13 cellular contexts compared by ENCODE assay signal in the genomic region with DNA sequence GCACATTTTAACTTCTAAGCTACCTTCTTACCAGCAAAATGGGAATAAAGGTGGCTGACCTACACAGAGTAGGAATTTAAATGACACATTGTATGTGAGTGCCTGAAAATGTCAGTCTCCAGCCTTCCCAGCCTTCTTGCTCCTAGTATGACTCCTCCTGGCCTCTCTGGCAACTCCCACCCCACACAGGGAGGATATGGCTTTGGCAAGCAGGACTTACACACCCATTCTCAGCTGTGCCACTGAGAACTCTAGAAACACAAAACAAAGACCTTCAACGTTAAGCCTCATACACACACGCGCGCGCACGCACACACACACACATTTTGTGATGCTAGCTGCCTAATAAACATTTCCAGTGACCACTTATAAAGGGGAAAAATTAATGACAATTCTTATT.
DNase-seq lines count a peak whose midpoint lies in the region; ATAC-seq, FAIRE-seq and TF ChIP-seq lines count a peak whose summit lies in the region.
"Had no signal": no experiment of that assay in that cellular context is flagged by ENCODE, and none has a peak within 500 bp of the region (broad histone marks: within the 10 kb centered on the region; RNA-seq: fewer than 3 reads in every experiment).

No MANE protein-coding gene starts in this region.

- POLR2A ChIA-PET in K562 (lab: Yijun Ruan, JAX), result interaction anchor here (0.7 to 1.4 kb wide), 2 partner anchors 19 to 1424 kb away, joined by 3 read pairs; no protein-coding TSS in a partner anchor

- H3K9me3 Mint-ChIP-seq in HFFc6, result no peaks in the 10 kb centered on the region

- intact Hi-C loops in K562 (cut with micrococcal nuclease), result no loop called here
- intact Hi-C loops in left ventricle myocardium inferior (cut with micrococcal nuclease), result no loop called here
- intact Hi-C loops in sigmoid colon (cut with DNase I), result no loop called here

- TF ChIP-seq CTCF in HFFc6 (IDR thresholded peaks at IDR 0.05), result no peak
- TF ChIP-seq CTCF in K562 (IDR thresholded peaks at IDR 0.05 in 2 of 3, conservative IDR thresholded peaks at IDR 0.05 in 1 of 3; ENCODE audit: insufficient read depth in 2 of 3, low read depth in 1 of 3, low read length in 3 of 3), result no peak
- no peak for TF ChIP-seq CTCF in left ventricle myocardium inferior (IDR thresholded peaks at IDR 0.05; ENCODE audit: borderline replicate concordance)
- no peak for TF ChIP-seq CTCF in sigmoid colon (IDR thresholded peaks at IDR 0.05)
- no peak for TF ChIP-seq CTCF in GM20000 (IDR thresholded peaks at IDR 0.05; ENCODE audit: extremely low read depth, missing control alignments)

- BruUV-seq in K562 (replicated peaks; lab: Mats Ljungman, UMichigan), result no TSS peak

- no peak overlapping the region for H2AFZ ChIP-seq in K562 (ENCODE audit: low read depth, low read length)

- 88% methylated on average over 6 of the region's 6 CpGs for WGBS in K562 (ENCODE audit: insufficient coverage, low coverage, missing lambda C conversion rate)
- WGBS in sigmoid colon, 2 donors, result 74 to 87% methylated on average over 6 of the region's 6 CpGs

- H3K27ac Mint-ChIP-seq in HFFc6, result peak overlapping the region; percentile 45

- peaks cover 63% of the 10 kb centered on the region for H3K79me2 ChIP-seq in K562 (ENCODE audit: control insufficient read depth, insufficient read depth, low read length)

- TF ChIP-seq RAD21 in K562 (CRISPR knock-in tag; conservative IDR thresholded peaks at IDR 0.05 in 1 of 2, IDR thresholded peaks at IDR 0.05 in 1 of 2), result no peak

- H3K9ac ChIP-seq in K562 (ENCODE audit: insufficient read depth in 1 of 2, low read depth in 2 of 2, low read length in 2 of 2), result no peak overlapping the region

- TF ChIP-seq POLR2A in K562 (conservative IDR thresholded peaks at IDR 0.05) (no peak), sigmoid colon (IDR thresholded peaks at IDR 0.05) (no peak)

- no peak for DNase-seq in HFFc6
- DNase-seq in K562 (ENCODE audit: extremely low read depth in 1 of 4, low spot score in 3 of 4), result no peak
- DNase-seq in left ventricle myocardium inferior, result no peak
- no peak for DNase-seq in sigmoid colon
- DNase-seq in effector memory CD4-positive, alpha-beta T cell, result no peak
- no peak for DNase-seq in GM20000 (ENCODE audit: low spot score)
- DNase-seq: activated CD8-positive, alpha-beta memory T cell treated with anti-CD3 and anti-CD28 coated beads, Interleukin-2, amount 50 U/mL, for 48 hours; GDM1; NCI-H524 treated with DMSO at 0.1 percent for 48 hours had no signal

- H3K4me1 ChIP-seq in K562 (replicated peaks in 1 of 2; ENCODE audit: control insufficient read depth in 2 of 2, insufficient read depth in 2 of 2, low read length in 2 of 2) (peaks cover 11 to 37% of the 10 kb centered on the region in 2 experiments; a peak in 4 of 5 replicates), left ventricle myocardium inferior (peaks cover 92% of the 10 kb centered on the region), sigmoid colon (peaks cover 0 to 87% (median 79%) of the 10 kb centered on the region in 4 donors)
- H3K4me1 ChIP-seq in effector memory CD4-positive, alpha-beta T cell (ENCODE audit: control insufficient read depth, insufficient read depth, low read length, poor library complexity, severe bottlenecking), result peaks cover 8% of the 10 kb centered on the region

- peaks cover 58% of the 10 kb centered on the region for H3K4me1 Mint-ChIP-seq in HFFc6 (ENCODE audit: low read depth)

- in situ Hi-C loops in K562 (cut with MboI), result no loop called here

- no peak overlapping the region for H3K27ac ChIP-seq in K562 (ENCODE audit: extremely low read depth, low read depth, low read length)
- H3K27ac ChIP-seq in left ventricle myocardium inferior (replicated peaks), result peak overlapping the region; percentile 95
- peak overlapping the region in 3 of 4 donors; percentile 5 to 58 (median 20) for H3K27ac ChIP-seq in sigmoid colon
- no peak overlapping the region for H3K27ac ChIP-seq in effector memory CD4-positive, alpha-beta T cell (ENCODE audit: insufficient read depth, low read length, poor library complexity, severe bottlenecking)

- H3K4me2 ChIP-seq in K562 (ENCODE audit: insufficient read depth, low read length), result no peak overlapping the region

- no peaks in the 10 kb centered on the region; the same call in 1 of the 2 replicates for H3K27me3 Mint-ChIP-seq in HFFc6 (ENCODE audit: insufficient read depth)

- H3K9me3 ChIP-seq in K562 (replicated peaks; ENCODE audit: control insufficient read depth, insufficient read depth, low read depth, low read length) (no peaks in the 10 kb centered on the region), left ventricle myocardium inferior (replicated peaks) (no peaks in the 10 kb centered on the region), sigmoid colon (no peaks in the 10 kb centered on the region)
- no peaks in the 10 kb centered on the region for H3K9me3 ChIP-seq in effector memory CD4-positive, alpha-beta T cell (ENCODE audit: control insufficient read depth, low read length)
- H3K9me3 ChIP-seq: pancreas had no signal

- peaks cover 39% of the 10 kb centered on the region for H4K20me1 ChIP-seq in K562 (replicated peaks; ENCODE audit: control insufficient read depth, insufficient read depth, low read length)

- CTCF ChIA-PET in K562 (lab: Yijun Ruan, JAX; ENCODE audit: low intra/inter-chr PET ratio), result no interaction called here

- H3K36me3 ChIP-seq in K562 (ENCODE audit: control insufficient read depth, insufficient read depth, low read length), result no peaks in the 10 kb centered on the region
- H3K36me3 ChIP-seq in left ventricle myocardium inferior, result no peaks in the 10 kb centered on the region
- H3K36me3 ChIP-seq in sigmoid colon, result no peaks in the 10 kb centered on the region
- no peaks in the 10 kb centered on the region for H3K36me3 ChIP-seq in effector memory CD4-positive, alpha-beta T cell (ENCODE audit: control insufficient read depth, insufficient read depth, low read length)
- H3K36me3 ChIP-seq: cardiac muscle cell, pancreas had no signal

- TF ChIP-seq EP300 in K562 (IDR thresholded peaks at IDR 0.05; ENCODE audit: low read length) (no peak), sigmoid colon (IDR thresholded peaks at IDR 0.05) (no peak)

- H3K36me3 Mint-ChIP-seq in HFFc6 (ENCODE audit: low read depth), result peaks cover 17% of the 10 kb centered on the region

- ATAC-seq in K562 (peak; percentile 17; the same call in 1 of the 3 replicates), GM18861 (IDR thresholded peaks at IDR 0.05; ENCODE audit: unreplicated experiment) (no peak), GM19395 (IDR thresholded peaks at IDR 0.05; ENCODE audit: unreplicated experiment) (no peak)

- no peaks in the 10 kb centered on the region for H3K27me3 ChIP-seq in K562 (ENCODE audit: control insufficient read depth in 2 of 2, insufficient read depth in 2 of 2, low read length in 2 of 2)
- no peaks in the 10 kb centered on the region for H3K27me3 ChIP-seq in left ventricle myocardium inferior (ENCODE audit: low read depth)
- H3K27me3 ChIP-seq in sigmoid colon, result no peaks in the 10 kb centered on the region
- no peaks in the 10 kb centered on the region for H3K27me3 ChIP-seq in effector memory CD4-positive, alpha-beta T cell (replicated peaks; ENCODE audit: control insufficient read depth, insufficient read depth, low read length, poor library complexity, severe bottlenecking)
- H3K27me3 ChIP-seq: cardiac muscle cell, pancreas had no signal

- H3K9me1 ChIP-seq in K562 (ENCODE audit: control insufficient read depth, insufficient read depth, low read length), result peaks cover 3% of the 10 kb centered on the region

- FAIRE-seq in K562 (lab: Jason Lieb, UNC), result peak; percentile 62
- FAIRE-seq: pancreas had no signal

- no peak overlapping the region for H3K4me3 ChIP-seq in K562
- H3K4me3 ChIP-seq in left ventricle myocardium inferior, result no peak overlapping the region
- no peak overlapping the region for H3K4me3 ChIP-seq in sigmoid colon
- H3K4me3 ChIP-seq in effector memory CD4-positive, alpha-beta T cell (ENCODE audit: insufficient read depth, low read depth, low read length, poor library complexity, severe bottlenecking), result no peak overlapping the region
- H3K4me3 ChIP-seq: cardiac muscle cell, pancreas had no signal

- H3K4me3 Mint-ChIP-seq in HFFc6, result no peak overlapping the region

TF ChIP-seq in K562, 482 proteins besides CTCF, POLR2A, EP300 and RAD21 (continues in another document):
- TF ChIP-seq, protein P1, sequence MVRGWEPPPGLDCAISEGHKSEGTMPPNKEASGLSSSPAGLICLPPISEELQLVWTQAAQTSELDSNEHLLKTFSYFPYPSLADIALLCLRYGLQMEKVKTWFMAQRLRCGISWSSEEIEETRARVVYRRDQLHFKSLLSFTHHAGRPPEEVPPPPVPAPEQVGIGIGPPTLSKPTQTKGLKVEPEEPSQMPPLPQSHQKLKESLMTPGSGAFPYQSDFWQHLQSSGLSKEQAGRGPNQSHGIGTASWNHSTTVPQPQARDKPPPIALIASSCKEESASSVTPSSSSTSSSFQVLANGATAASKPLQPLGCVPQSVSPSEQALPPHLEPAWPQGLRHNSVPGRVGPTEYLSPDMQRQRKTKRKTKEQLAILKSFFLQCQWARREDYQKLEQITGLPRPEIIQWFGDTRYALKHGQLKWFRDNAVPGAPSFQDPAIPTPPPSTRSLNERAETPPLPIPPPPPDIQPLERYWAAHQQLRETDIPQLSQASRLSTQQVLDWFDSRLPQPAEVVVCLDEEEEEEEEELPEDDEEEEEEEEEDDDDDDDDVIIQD (CRISPR knock-in tag; IDR thresholded peaks at IDR 0.05), result no peak
- TF ChIP-seq ZC3H4 (CRISPR knock-in tag; IDR thresholded peaks at IDR 0.05; ENCODE audit: borderline replicate concordance) (no peak), POLR2B (IDR thresholded peaks at IDR 0.05; ENCODE audit: low read depth, partially characterized antibody) (no peak), XRCC3 (IDR thresholded peaks at IDR 0.05) (no peak), TAL1 (IDR thresholded peaks at IDR 0.05) (no peak), TAF1 (IDR thresholded peaks at IDR 0.05; ENCODE audit: control insufficient read depth, extremely low read depth, insufficient read depth, low read length, severe bottlenecking) (no peak), SMARCE1 (IDR thresholded peaks at IDR 0.05) (no peak), KLF16 (IDR thresholded peaks at IDR 0.05) (no peak), CBFA2T2 (conservative IDR thresholded peaks at IDR 0.05) (no peak)
- TF ChIP-seq, protein P2, sequence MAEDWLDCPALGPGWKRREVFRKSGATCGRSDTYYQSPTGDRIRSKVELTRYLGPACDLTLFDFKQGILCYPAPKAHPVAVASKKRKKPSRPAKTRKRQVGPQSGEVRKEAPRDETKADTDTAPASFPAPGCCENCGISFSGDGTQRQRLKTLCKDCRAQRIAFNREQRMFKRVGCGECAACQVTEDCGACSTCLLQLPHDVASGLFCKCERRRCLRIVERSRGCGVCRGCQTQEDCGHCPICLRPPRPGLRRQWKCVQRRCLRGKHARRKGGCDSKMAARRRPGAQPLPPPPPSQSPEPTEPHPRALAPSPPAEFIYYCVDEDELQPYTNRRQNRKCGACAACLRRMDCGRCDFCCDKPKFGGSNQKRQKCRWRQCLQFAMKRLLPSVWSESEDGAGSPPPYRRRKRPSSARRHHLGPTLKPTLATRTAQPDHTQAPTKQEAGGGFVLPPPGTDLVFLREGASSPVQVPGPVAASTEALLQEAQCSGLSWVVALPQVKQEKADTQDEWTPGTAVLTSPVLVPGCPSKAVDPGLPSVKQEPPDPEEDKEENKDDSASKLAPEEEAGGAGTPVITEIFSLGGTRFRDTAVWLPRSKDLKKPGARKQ (CRISPR knock-in tag; IDR thresholded peaks at IDR 0.05), result no peak

Comparison
In these comparisons a context has a peak if more than half of its experiments do, and no peak if none do; other contexts are left out.
1. H3K27ac ChIP-seq: peak in left ventricle myocardium inferior (single experiment) and sigmoid colon (3 of 4); none in K562 (single experiment) and effector memory CD4-positive, alpha-beta T cell (single experiment).